10 cellular contexts compared by ENCODE assay signal in the genomic region with DNA sequence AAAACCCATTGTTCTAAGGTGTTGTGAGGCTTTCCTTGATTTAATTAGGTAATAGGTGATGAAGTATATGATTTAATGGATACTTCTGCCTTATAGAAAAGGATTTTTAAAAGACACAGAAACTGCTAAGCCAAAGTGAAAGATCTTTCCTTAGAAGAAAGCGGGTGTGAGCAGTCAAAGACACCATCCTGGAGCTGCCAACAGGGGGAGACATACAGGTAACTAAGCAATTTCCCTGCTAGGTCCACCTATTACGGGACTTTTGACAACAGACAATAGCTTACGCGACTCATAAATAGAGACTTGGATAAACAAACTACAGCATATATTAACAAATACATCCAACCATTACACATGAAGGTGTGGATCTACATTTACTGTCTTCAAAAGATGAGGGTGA.
DNase-seq lines count a peak whose midpoint lies in the region; ATAC-seq, FAIRE-seq and TF ChIP-seq lines count a peak whose summit lies in the region.
"Had no signal": no experiment of that assay in that cellular context is flagged by ENCODE, and none has a peak within 500 bp of the region (broad histone marks: within the 10 kb centered on the region; RNA-seq: fewer than 3 reads in every experiment).

No MANE protein-coding gene starts in this region.

- no peak overlapping the region for H2BK120ac ChIP-seq in neuronal stem cell (ENCODE audit: low read depth, low read length)

- no peak overlapping the region for H2BK12ac ChIP-seq in neuronal stem cell (ENCODE audit: low read length)

- no peak overlapping the region for H3K4me3 ChIP-seq in neuronal stem cell (ENCODE audit: low read length in 2 of 2)

- DNase-seq in NCI-H82 (lab: John Stamatoyannopoulos, UW), result peak; percentile 43
- DNase-seq in NCI-H82 treated with DMSO at 0.1 percent for 48 hours (lab: John Stamatoyannopoulos, UW; ENCODE audit: unreplicated experiment), result no peak
- DNase-seq in HTR-8/SVneo (ENCODE audit: insufficient read length, low spot score), result peak; percentile 8
- peak; percentile 34 for DNase-seq in activated CD8-positive, alpha-beta T cell treated with anti-CD3 and anti-CD28 coated beads for 36 hours
- peak; percentile 35 for DNase-seq in nephron progenitor cell
- no peak for DNase-seq in occipital lobe (lab: John Stamatoyannopoulos, UW)
- DNase-seq in neuronal stem cell (ENCODE audit: low spot score), result no peak
- DNase-seq: NCI-H2227 treated with DMSO at 0.1 percent for 48 hours had no signal

- no peaks in the 10 kb centered on the region for H3K36me3 Mint-ChIP-seq in activated CD8-positive, alpha-beta T cell treated with anti-CD3 and anti-CD28 coated beads for 36 hours (ENCODE audit: low read depth)
- no peaks in the 10 kb centered on the region for H3K36me3 Mint-ChIP-seq in nephron progenitor cell (ENCODE audit: low read depth)
- H3K36me3 Mint-ChIP-seq: CD4-positive, CD25-positive, alpha-beta regulatory T cell had no signal

- H2BK5ac ChIP-seq in neuronal stem cell (ENCODE audit: low read length), result no peak overlapping the region

- TF ChIP-seq CTCF in activated CD8-positive, alpha-beta T cell treated with anti-CD3 and anti-CD28 coated beads for 36 hours (IDR thresholded peaks at IDR 0.05), result peak; percentile 28
- peak; percentile 61 for TF ChIP-seq CTCF in nephron progenitor cell (IDR thresholded peaks at IDR 0.05)

- no peaks in the 10 kb centered on the region for H3K27me3 ChIP-seq in neuronal stem cell (ENCODE audit: control insufficient read depth in 3 of 3, insufficient read depth in 3 of 3, low read depth in 1 of 3, low read length in 3 of 3)

- intact Hi-C loops in activated CD8-positive, alpha-beta T cell treated with anti-CD3 and anti-CD28 coated beads for 36 hours (cut with micrococcal nuclease), result no loop called here

- no peak overlapping the region for H3K4me3 Mint-ChIP-seq in activated CD8-positive, alpha-beta T cell treated with anti-CD3 and anti-CD28 coated beads for 36 hours
- H3K4me3 Mint-ChIP-seq in nephron progenitor cell, result no peak overlapping the region
- H3K4me3 Mint-ChIP-seq: CD4-positive, CD25-positive, alpha-beta regulatory T cell had no signal

- WGBS in neuronal stem cell (ENCODE audit: extremely low coverage in 2 of 2, insufficient read length in 2 of 2, insufficient replicate concordance in 1 of 2), 2 donors, result no CpG with 5 or more reads among the region's 4 CpGs

- no peak overlapping the region for H3K4ac ChIP-seq in neuronal stem cell (ENCODE audit: low read length)

- H3K9me3 Mint-ChIP-seq in activated CD8-positive, alpha-beta T cell treated with anti-CD3 and anti-CD28 coated beads for 36 hours, result no peaks in the 10 kb centered on the region
- H3K9me3 Mint-ChIP-seq in nephron progenitor cell, result no peaks in the 10 kb centered on the region

- H2AK5ac ChIP-seq in neuronal stem cell (ENCODE audit: low read depth, low read length), result no peak overlapping the region

- peaks cover 3% of the 10 kb centered on the region for H3K27me3 Mint-ChIP-seq in activated CD8-positive, alpha-beta T cell treated with anti-CD3 and anti-CD28 coated beads for 36 hours
- no peaks in the 10 kb centered on the region for H3K27me3 Mint-ChIP-seq in nephron progenitor cell (ENCODE audit: low read depth, poor library complexity)
- H3K27me3 Mint-ChIP-seq: CD4-positive, CD25-positive, alpha-beta regulatory T cell had no signal

- no peak overlapping the region for H3K18ac ChIP-seq in neuronal stem cell (ENCODE audit: low read length)

- H3K23ac ChIP-seq in neuronal stem cell (ENCODE audit: low read depth, low read length, poor library complexity), result no peak overlapping the region

- H4K91ac ChIP-seq in neuronal stem cell (ENCODE audit: low read depth, low read length, poor library complexity), result no peak overlapping the region

- no peaks in the 10 kb centered on the region for H3K9me3 ChIP-seq in neuronal stem cell (replicated peaks in 1 of 2; ENCODE audit: control insufficient read depth in 2 of 2, insufficient read depth in 1 of 2, low read depth in 1 of 2, low read length in 2 of 2)

- H3K14ac ChIP-seq in neuronal stem cell (ENCODE audit: low read length), result no peak overlapping the region

- no peaks in the 10 kb centered on the region for H3K79me1 ChIP-seq in neuronal stem cell (ENCODE audit: low read depth, low read length)

- H3K36me3 ChIP-seq in neuronal stem cell (replicated peaks in 1 of 2; ENCODE audit: control insufficient read depth in 2 of 2, insufficient read depth in 2 of 2, low read length in 2 of 2), result no peaks in the 10 kb centered on the region

- no peak overlapping the region for H3K4me2 ChIP-seq in neuronal stem cell (ENCODE audit: insufficient read depth, low read length, poor library complexity, severe bottlenecking)

- no peak for FAIRE-seq in HTR-8/SVneo (lab: Jason Lieb, UNC)

- no peak for ATAC-seq in activated CD8-positive, alpha-beta T cell treated with anti-CD3 and anti-CD28 coated beads for 36 hours
- ATAC-seq in GM18868 (IDR thresholded peaks at IDR 0.05; ENCODE audit: unreplicated experiment), result no peak

- H3K4me1 ChIP-seq in neuronal stem cell (ENCODE audit: control insufficient read depth in 2 of 2, insufficient read depth in 1 of 2, low read depth in 1 of 2, low read length in 2 of 2), result no peaks in the 10 kb centered on the region

- no peak overlapping the region for H3K27ac ChIP-seq in neuronal stem cell (replicated peaks; ENCODE audit: low read length)

- H2BK15ac ChIP-seq in neuronal stem cell (ENCODE audit: low read length), result no peak overlapping the region

- H3K9ac ChIP-seq in neuronal stem cell (ENCODE audit: low read depth, low read length, poor library complexity), result no peak overlapping the region

- CTCF ChIA-PET in activated CD8-positive, alpha-beta T cell treated with anti-CD3 and anti-CD28 coated beads for 36 hours (lab: Charles Lee), result no interaction called here

- no peak overlapping the region for H4K8ac ChIP-seq in neuronal stem cell (ENCODE audit: low read depth, low read length)

- no peaks in the 10 kb centered on the region for H3K4me1 Mint-ChIP-seq in activated CD8-positive, alpha-beta T cell treated with anti-CD3 and anti-CD28 coated beads for 36 hours (ENCODE audit: low read depth)
- no peaks in the 10 kb centered on the region for H3K4me1 Mint-ChIP-seq in nephron progenitor cell
- H3K4me1 Mint-ChIP-seq: CD4-positive, CD25-positive, alpha-beta regulatory T cell had no signal

- H2AFZ ChIP-seq in neuronal stem cell (ENCODE audit: low read length), result no peak overlapping the region

- POLR2A ChIA-PET in activated CD8-positive, alpha-beta T cell treated with anti-CD3 and anti-CD28 coated beads for 36 hours (lab: Charles Lee), result no interaction called here

- no peak overlapping the region for H3K27ac Mint-ChIP-seq in activated CD8-positive, alpha-beta T cell treated with anti-CD3 and anti-CD28 coated beads for 36 hours
- H3K27ac Mint-ChIP-seq in nephron progenitor cell, result no peak overlapping the region
- H3K27ac Mint-ChIP-seq: CD4-positive, CD25-positive, alpha-beta regulatory T cell had no signal

Comparison
In these comparisons a context has a peak if more than half of its experiments do, and no peak if none do; other contexts are left out.
1. DNase-seq: peak in NCI-H82 (single experiment), HTR-8/SVneo (single experiment), activated CD8-positive, alpha-beta T cell treated with anti-CD3 and anti-CD28 coated beads for 36 hours (single experiment) and nephron progenitor cell (single experiment); none in NCI-H82 treated with DMSO at 0.1 percent for 48 hours (single experiment), occipital lobe (single experiment) and neuronal stem cell (single experiment).